20 cellular contexts compared by ENCODE assay signal in the genomic region with DNA sequence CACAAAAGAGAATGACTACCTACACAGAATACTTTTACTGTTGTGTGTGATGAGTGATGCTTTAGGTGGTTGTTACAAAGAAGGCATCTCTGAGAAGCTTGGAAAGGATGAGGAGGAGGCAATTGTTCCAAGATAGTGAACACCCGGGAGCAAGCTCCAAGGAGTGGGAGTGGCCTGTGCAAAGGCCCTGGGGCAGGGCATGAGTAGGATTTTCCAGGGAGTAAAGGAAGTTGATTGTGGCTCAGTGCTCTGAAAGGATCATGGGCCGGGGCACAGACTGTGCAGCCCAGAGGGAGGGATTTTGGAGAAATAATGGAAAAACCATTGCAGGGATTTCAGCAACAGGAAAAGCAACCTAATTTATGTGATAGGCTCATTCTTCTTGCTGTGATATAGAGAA.
DNase-seq lines count a peak whose midpoint lies in the region; FAIRE-seq and TF ChIP-seq lines count a peak whose summit lies in the region.
"Had no signal": no experiment of that assay in that cellular context is flagged by ENCODE, and none has a peak within 500 bp of the region (broad histone marks: within the 10 kb centered on the region; RNA-seq: fewer than 3 reads in every experiment).

No MANE protein-coding gene starts in this region.

- TF ChIP-seq RAD21 in H1 (IDR thresholded peaks at IDR 0.05 in 1 of 2, conservative IDR thresholded peaks at IDR 0.05 in 1 of 2; ENCODE audit: low read depth in 2 of 2, low read length in 2 of 2): no peak

- H3K18ac ChIP-seq in H1 (ENCODE audit: extremely low read depth, low read length): no peak overlapping the region

- H3K9me3 ChIP-seq in HEK293 (ENCODE audit: control insufficient read depth, insufficient read depth, low read depth, low read length) (no peaks in the 10 kb centered on the region), H1 (ENCODE audit: insufficient read depth in 2 of 2, low read depth in 1 of 2, low read length in 1 of 2) (no peaks in the 10 kb centered on the region)
- H3K9me3 ChIP-seq: HAP-1 had no signal

- H2BK20ac ChIP-seq in H1 (ENCODE audit: low read length): no peak overlapping the region

- no peak for FAIRE-seq in H1 (lab: Jason Lieb, UNC)
- FAIRE-seq: GM12878, GM18507, H54 had no signal

- no peak overlapping the region for H4K91ac ChIP-seq in H1 (replicated peaks; ENCODE audit: insufficient read length, low read length)

- H2BK12ac ChIP-seq in H1 (ENCODE audit: low read depth, low read length): no peak overlapping the region

- no peak overlapping the region for H3K14ac ChIP-seq in H1 (ENCODE audit: insufficient read length)

- H3K23me2 ChIP-seq in H1 (ENCODE audit: low read depth, low read length): no peaks in the 10 kb centered on the region

- no peak overlapping the region for H2BK5ac ChIP-seq in H1 (ENCODE audit: low read depth, low read length)

- H3K27ac Mint-ChIP-seq in osteocyte (ENCODE audit: unreplicated experiment): no peak overlapping the region
- H3K27ac Mint-ChIP-seq: CD4-positive, alpha-beta memory T cell; GM23338 had no signal

- WGBS in H1 (ENCODE audit: extremely low coverage in 1 of 2, insufficient coverage in 1 of 2, insufficient read length in 1 of 2, insufficient replicate concordance in 2 of 2, low coverage in 1 of 2, low lambda C conversion rate in 2 of 2, missing lambda C conversion rate in 1 of 2), 2 experiments: 53% methylated on average over 2 of the region's 2 CpGs; no CpG with 5 or more reads in 1 of the 2 experiments

- TF ChIP-seq CTCF in HEK293 (tag by site-specific recombination; IDR thresholded peaks at IDR 0.05): no peak
- TF ChIP-seq CTCF in H1 (IDR thresholded peaks at IDR 0.05; ENCODE audit: control extremely low read depth in 1 of 3, insufficient read depth in 1 of 3, low read depth in 1 of 3, low read length in 3 of 3): no peak
- TF ChIP-seq CTCF in osteocyte (IDR thresholded peaks at IDR 0.05): no peak

- H4K8ac ChIP-seq in H1 (ENCODE audit: extremely low read depth, insufficient read depth, low read length): no peak overlapping the region

- DNase-seq in H1 (ENCODE audit: low read depth in 1 of 2, low spot score in 2 of 2) (no peak), foreskin melanocyte (peak; percentile 6), osteocyte (ENCODE audit: extremely low spot score, unreplicated experiment) (peak; percentile 76), amniotic stem cell (lab: John Stamatoyannopoulos, UW) (no peak), DMS 273 treated with DMSO at 0.1 percent for 48 hours (lab: John Stamatoyannopoulos, UW) (no peak), SIG-M5 (lab: John Stamatoyannopoulos, UW) (no peak)
- DNase-seq in activated naive CD4-positive, alpha-beta T cell treated with anti-CD3 and anti-CD28 coated beads, Interleukin-2, amount 50 U/mL, for 16 hours: no peak
- DNase-seq: C1 segment of cervical spinal cord; Calu3; CD4-positive, alpha-beta memory T cell; COR-L47; DMS153; EL; GDM1 had no signal

- POLR2A ChIA-PET in HEK293 (lab: Yijun Ruan, JAX): no interaction called here
- POLR2A ChIA-PET in H1 (lab: Charles Lee; ENCODE audit: partially characterized antibody): no interaction called here

- no peaks in the 10 kb centered on the region for H3K79me2 ChIP-seq in H1 (ENCODE audit: control insufficient read depth in 1 of 2, insufficient read depth in 2 of 2, low read length in 2 of 2)

- H2AK5ac ChIP-seq in H1 (ENCODE audit: low read depth, low read length): no peak overlapping the region

- no peaks in the 10 kb centered on the region for H3K9me3 Mint-ChIP-seq in osteocyte (ENCODE audit: unreplicated experiment)

- H3K27ac ChIP-seq in HEK293 (ENCODE audit: extremely low read depth, low read depth, low read length) (no peak overlapping the region), H1 (ENCODE audit: low read depth, low read length) (no peak overlapping the region)

- TF ChIP-seq POLR2A in H1 (IDR thresholded peaks at IDR 0.05; ENCODE audit: control extremely low read depth in 1 of 2, low read depth in 2 of 2, low read length in 2 of 2): no peak

- H2BK120ac ChIP-seq in H1 (replicated peaks; ENCODE audit: low read depth, low read length): no peak overlapping the region

- H3K36me3 Mint-ChIP-seq in osteocyte (ENCODE audit: unreplicated experiment): no peaks in the 10 kb centered on the region
- H3K36me3 Mint-ChIP-seq: CD4-positive, alpha-beta memory T cell had no signal

- no peak for TF ChIP-seq EP300 in H1 (IDR thresholded peaks at IDR 0.05; ENCODE audit: borderline replicate concordance in 1 of 2, low read depth in 2 of 2, low read length in 2 of 2)

- H3K79me1 ChIP-seq in H1 (ENCODE audit: low read depth, low read length): no peaks in the 10 kb centered on the region

- H3K4me3 Mint-ChIP-seq in osteocyte (ENCODE audit: unreplicated experiment): no peak overlapping the region
- H3K4me3 Mint-ChIP-seq: CD4-positive, alpha-beta memory T cell; GM23338 had no signal

- H4K5ac ChIP-seq in H1 (ENCODE audit: insufficient read length, low read depth, low read length): no peak overlapping the region

- no peaks in the 10 kb centered on the region for H4K20me1 ChIP-seq in H1 (replicated peaks in 1 of 2; ENCODE audit: control insufficient read depth in 1 of 2, insufficient read depth in 2 of 2, low read length in 2 of 2)

- H3K27me3 ChIP-seq in H1 (replicated peaks in 1 of 4; ENCODE audit: control insufficient read depth in 3 of 4, extremely low read depth in 1 of 4, insufficient read depth in 3 of 4, low read length in 3 of 4): no peaks in the 10 kb centered on the region; a peak in 1 of 7 replicates

- no peak overlapping the region for H2BK15ac ChIP-seq in H1 (ENCODE audit: low read length)

- no peak overlapping the region for H3K4me2 ChIP-seq in H1 (ENCODE audit: insufficient read depth in 1 of 2, low read depth in 2 of 2, low read length in 2 of 2)
- H3K4me2 ChIP-seq: GM23338 had no signal

- CTCF ChIA-PET in HEK293 (lab: Yijun Ruan, JAX) (interaction anchor here (0.6 to 1.0 kb wide), 5 partner anchors 13 to 201 kb away, joined by 3 to 5 read pairs (median 3); no protein-coding TSS in a partner anchor), H1 (lab: Charles Lee; ENCODE audit: partially characterized antibody) (interaction anchor here (0.7 to 2.5 kb wide), 3 partner anchors 11 to 415 kb away, joined by 3 to 12 read pairs (median 3); no protein-coding TSS in a partner anchor)

- H3K4ac ChIP-seq in H1 (replicated peaks; ENCODE audit: insufficient read length, low read depth, low read length): no peak overlapping the region

- no peak overlapping the region for H3K4me3 ChIP-seq in HEK293 (ENCODE audit: low read depth, low read length)
- no peak overlapping the region for H3K4me3 ChIP-seq in H1 (ENCODE audit: extremely low read depth in 1 of 4, insufficient read depth in 2 of 4, low read depth in 3 of 4, low read length in 4 of 4)
- H3K4me3 ChIP-seq: GM12878, GM23338, HAP-1 had no signal

- no peaks in the 10 kb centered on the region for H3K4me1 Mint-ChIP-seq in osteocyte (ENCODE audit: unreplicated experiment)
- H3K4me1 Mint-ChIP-seq: CD4-positive, alpha-beta memory T cell; GM23338 had no signal

- no peak overlapping the region for H3K23ac ChIP-seq in H1 (ENCODE audit: insufficient read length)

- H3K56ac ChIP-seq in H1 (replicated peaks; ENCODE audit: insufficient read length, low read depth, low read length): no peak overlapping the region

- H3K36me3 ChIP-seq in HEK293 (ENCODE audit: control insufficient read depth in 2 of 2, insufficient read depth in 1 of 2, low read length in 2 of 2) (no peaks in the 10 kb centered on the region), H1 (ENCODE audit: control insufficient read depth in 2 of 4, insufficient read depth in 4 of 4, low read length in 3 of 4) (no peaks in the 10 kb centered on the region)
- H3K36me3 ChIP-seq: HAP-1 had no signal

- H2AFZ ChIP-seq in H1 (ENCODE audit: low read length): no peak overlapping the region
- H2AFZ ChIP-seq: GM23338 had no signal

- no peak overlapping the region for H3K9ac ChIP-seq in H1 (replicated peaks in 1 of 4; ENCODE audit: extremely low read depth in 1 of 4, low read depth in 3 of 4, low read length in 3 of 4)

- peaks cover 14% of the 10 kb centered on the region for H3K27me3 Mint-ChIP-seq in osteocyte (ENCODE audit: unreplicated experiment)
- H3K27me3 Mint-ChIP-seq: CD4-positive, alpha-beta memory T cell had no signal

- H3K4me1 ChIP-seq in HEK293 (ENCODE audit: control insufficient read depth, insufficient read depth, low read length) (no peaks in the 10 kb centered on the region), H1 (replicated peaks in 1 of 4; ENCODE audit: control insufficient read depth in 3 of 4, insufficient read depth in 4 of 4, low read length in 3 of 4) (no peaks in the 10 kb centered on the region)
- H3K4me1 ChIP-seq: HAP-1 had no signal

TF ChIP-seq in HEK293, 187 proteins besides CTCF, POLR2A, EP300 and RAD21 (continues in another document):
- TF ChIP-seq ZNF623 (tag by site-specific recombination; IDR thresholded peaks at IDR 0.05) (peak; percentile 80), ZNF843 (tag by site-specific recombination; IDR thresholded peaks at IDR 0.05) (no peak), ZBTB1 (tag by site-specific recombination; IDR thresholded peaks at IDR 0.05) (no peak), ZNF274 (IDR thresholded peaks at IDR 0.05; ENCODE audit: low read length) (no peak), ZNF274 (tag by site-specific recombination; IDR thresholded peaks at IDR 0.05; ENCODE audit: borderline replicate concordance) (no peak)

TF ChIP-seq in H1, 55 proteins besides CTCF, POLR2A, EP300 and RAD21:
- 0 out of 2 replicates have a peak, but pooled peaks have one; percentile 27 for TF ChIP-seq KDM1A (IDR thresholded peaks at IDR 0.05; ENCODE audit: borderline replicate concordance, low read length)
- TF ChIP-seq RBBP5 (IDR thresholded peaks at IDR 0.05; ENCODE audit: borderline replicate concordance, low read depth, low read length): no peak

Comparison
In these comparisons a context has a peak if more than half of its experiments do, and no peak if none do; other contexts are left out.
1. DNase-seq: peak in foreskin melanocyte (single experiment) and osteocyte (single experiment); none in H1 (0 of 2), activated naive CD4-positive, alpha-beta T cell treated with anti-CD3 and anti-CD28 coated beads, Interleukin-2, amount 50 U/mL, for 16 hours (single experiment), amniotic stem cell (single experiment), DMS 273 treated with DMSO at 0.1 percent for 48 hours (single experiment) and SIG-M5 (single experiment).